1 cellular context compared by ENCODE assay signal in genomic region chr16:89993377-89993776, GRCh38.
TF ChIP-seq lines count a peak whose summit lies in the region.

No MANE protein-coding gene starts in this region.

TF ChIP-seq in HCT116, 20 proteins besides CTCF, POLR2A, EP300 and RAD21 (continued from another document):
- no peak for TF ChIP-seq ZBTB33 (IDR thresholded peaks at IDR 0.05; ENCODE audit: extremely low read depth, insufficient replicate concordance, low read length)
- TF ChIP-seq SRF (IDR thresholded peaks at IDR 0.05; ENCODE audit: low read depth) = no peak
- TF ChIP-seq CBX3 (IDR thresholded peaks at IDR 0.05; ENCODE audit: low read depth) = no peak
- TF ChIP-seq SP1 (IDR thresholded peaks at IDR 0.05; ENCODE audit: low read depth) = no peak
